Comparison of ENCODE assay signal across 33 cellular contexts in the genomic region with DNA sequence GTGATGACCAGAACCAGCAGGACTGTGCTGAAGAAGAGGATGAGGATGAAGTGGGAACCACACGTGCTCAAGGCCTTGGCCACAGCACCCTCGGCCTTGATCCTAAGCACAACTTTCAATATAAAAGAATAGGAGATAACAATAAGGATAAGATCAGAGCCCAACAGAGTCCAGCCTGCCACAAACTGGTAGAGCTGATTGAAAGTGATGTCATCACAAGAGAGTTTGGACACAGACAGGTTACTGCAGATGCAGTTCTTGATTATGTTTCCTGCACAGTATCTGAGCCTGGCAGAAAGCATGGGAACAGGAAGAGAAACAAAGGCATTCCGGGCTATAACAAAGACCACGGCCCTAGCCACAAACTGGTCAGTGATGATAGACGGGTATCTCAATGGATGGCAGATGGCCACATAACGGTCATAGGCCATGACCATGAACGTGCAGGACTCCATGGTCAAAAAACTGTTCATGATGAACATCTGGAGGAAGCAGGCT. TPM values are rescaled to one million over a fixed set of nuclear protein-coding genes. Genes with fewer than 3 reads are reported as not detected.
DNase-seq lines count a peak whose midpoint lies in the region; ATAC-seq, FAIRE-seq and TF ChIP-seq lines count a peak whose summit lies in the region.
"Had no signal": no experiment of that assay in that cellular context is flagged by ENCODE, and none has a peak within 500 bp of the region (broad histone marks: within the 10 kb centered on the region; RNA-seq: fewer than 3 reads in every experiment).

No MANE protein-coding gene starts in this region.

- no peaks in the 10 kb centered on the region for H4K20me1 ChIP-seq in HepG2 (ENCODE audit: insufficient read depth, low read length)
- H4K20me1 ChIP-seq: BLaER1 had no signal

- no peak overlapping the region for H3K9ac ChIP-seq in HepG2 (ENCODE audit: insufficient read depth, low read depth, low read length)
- H3K9ac ChIP-seq: BLaER1 had no signal

- POLR2A ChIA-PET in HepG2 (lab: Yijun Ruan, JAX): no interaction called here

- H3K27me3 ChIP-seq in HepG2 (ENCODE audit: control insufficient read depth in 1 of 2, insufficient read depth in 2 of 2, low read length in 2 of 2) (peaks cover 0 to 3% of the 10 kb centered on the region in 2 experiments; a peak in 2 of 5 replicates), right lobe of liver (no peaks in the 10 kb centered on the region)
- H3K27me3 ChIP-seq: BE2C, BLaER1 had no signal

- H3K36me3 Mint-ChIP-seq in neural crest cell (ENCODE audit: low read depth): no peaks in the 10 kb centered on the region
- H3K36me3 Mint-ChIP-seq: CD14-positive monocyte; CD4-positive, alpha-beta memory T cell; CD4-positive, CD25-positive, alpha-beta regulatory T cell; CD8-positive, alpha-beta memory T cell had no signal

- DNase-seq in HepG2 (ENCODE audit: low spot score) (no peak), right lobe of liver (no peak), OCI-M1 (lab: John Stamatoyannopoulos, UW) (peak; percentile 13), dermis microvascular lymphatic vessel endothelial cell (ENCODE audit: low read depth in 2 of 2) (peak; percentile 29 to 34), neural crest cell (ENCODE audit: low read depth, low spot score) (no peak)
- DNase-seq in effector CD8-positive, alpha-beta T cell (lab: John Stamatoyannopoulos, UW): no peak
- DNase-seq: 8988T; ACHN; BE2C; C1 segment of cervical spinal cord; CD4-positive, alpha-beta memory T cell; CD4-positive, CD25-positive, alpha-beta regulatory T cell; CD8-positive, alpha-beta memory T cell; COR-L47; DMS 273 treated with DMSO at 0.1 percent for 48 hours; DMS153; DMS53; DMS79; DND-41; EL; GDM1 had no signal

- H3K4me1 ChIP-seq in HepG2 (ENCODE audit: insufficient read depth, low read length): no peaks in the 10 kb centered on the region
- H3K4me1 ChIP-seq in right lobe of liver: no peaks in the 10 kb centered on the region
- H3K4me1 ChIP-seq: BE2C, BLaER1 had no signal

- H3K4me1 Mint-ChIP-seq in neural crest cell: no peaks in the 10 kb centered on the region
- H3K4me1 Mint-ChIP-seq: CD14-positive monocyte; CD4-positive, alpha-beta memory T cell; CD4-positive, CD25-positive, alpha-beta regulatory T cell; CD8-positive, alpha-beta memory T cell had no signal

- no peak for TF ChIP-seq RAD21 in HepG2 (CRISPR knock-in tag; IDR thresholded peaks at IDR 0.05)

- BruUV-seq in HepG2 (replicated peaks; lab: Mats Ljungman, UMichigan): no TSS peak

- no peak for FAIRE-seq in HepG2 (lab: Jason Lieb, UNC)
- FAIRE-seq: A204.1, GM12878, GM12892, GM18507 had no signal

- no peak for TF ChIP-seq EP300 in HepG2 (IDR thresholded peaks at IDR 0.05; ENCODE audit: low read depth in 2 of 2, low read length in 2 of 2)
- no peak for TF ChIP-seq EP300 in HepG2 (CRISPR knock-in tag; IDR thresholded peaks at IDR 0.05; ENCODE audit: borderline replicate concordance)

- peak overlapping the region; percentile 13 for H3K27ac Mint-ChIP-seq in neural crest cell (ENCODE audit: unreplicated experiment)
- H3K27ac Mint-ChIP-seq: CD4-positive, CD25-positive, alpha-beta regulatory T cell; CD8-positive, alpha-beta memory T cell had no signal

- WGBS in HepG2 (ENCODE audit: low lambda C conversion rate): 2% methylated on average over 6 of the region's 7 CpGs
- 59% methylated on average over 6 of the region's 7 CpGs for WGBS in right lobe of liver (ENCODE audit: insufficient coverage, low coverage, low lambda C conversion rate, missing lambda C conversion rate)

- TF ChIP-seq POLR2A in HepG2 (IDR thresholded peaks at IDR 0.05; ENCODE audit: insufficient read depth in 1 of 2, low read depth in 2 of 2, low read length in 2 of 2) (no peak), right lobe of liver (IDR thresholded peaks at IDR 0.05) (no peak)

- H3K4me3 Mint-ChIP-seq in neural crest cell: no peak overlapping the region
- H3K4me3 Mint-ChIP-seq: CD14-positive monocyte; CD4-positive, alpha-beta memory T cell; CD4-positive, CD25-positive, alpha-beta regulatory T cell; CD8-positive, alpha-beta memory T cell had no signal

- TF ChIP-seq CTCF in HepG2 (CRISPR knock-in tag; IDR thresholded peaks at IDR 0.05) (no peak), right lobe of liver (IDR thresholded peaks at IDR 0.05) (no peak), neural crest cell (conservative IDR thresholded peaks at IDR 0.05) (no peak)

- no peak overlapping the region for H3K4me3 ChIP-seq in HepG2 (replicated peaks in 1 of 3; ENCODE audit: insufficient read depth in 1 of 3, low read depth in 2 of 3, low read length in 3 of 3)
- H3K4me3 ChIP-seq in right lobe of liver: no peak overlapping the region
- H3K4me3 ChIP-seq: BLaER1, GM12878 had no signal

- H3K36me3 ChIP-seq in HepG2 (replicated peaks in 1 of 2; ENCODE audit: control insufficient read depth in 1 of 2, insufficient read depth in 2 of 2, low read length in 2 of 2): no peaks in the 10 kb centered on the region
- H3K36me3 ChIP-seq in right lobe of liver: no peaks in the 10 kb centered on the region
- H3K36me3 ChIP-seq: BE2C, BLaER1 had no signal

- in situ Hi-C loops in HepG2 (cut with HindIII; ENCODE audit: extremely low pct_ligation_motif_present, low pct_unique_long_range_greater_than_20kb): no loop called here

- no peak overlapping the region for H3K27ac ChIP-seq in HepG2 (ENCODE audit: extremely low read length, insufficient read depth, low read length)
- no peak overlapping the region for H3K27ac ChIP-seq in right lobe of liver
- H3K27ac ChIP-seq: BLaER1 had no signal

- no peak overlapping the region for H2AFZ ChIP-seq in HepG2 (ENCODE audit: low read length)

- H3K9me3 ChIP-seq in HepG2 (ENCODE audit: low read length): no peaks in the 10 kb centered on the region
- H3K9me3 ChIP-seq in right lobe of liver: no peaks in the 10 kb centered on the region
- H3K9me3 ChIP-seq: BE2C, BLaER1 had no signal

- intact Hi-C loops in HepG2 (cut with micrococcal nuclease; ENCODE audit: unreplicated experiment) (no loop called here), right lobe of liver (cut with DNase I) (no loop called here)

- H3K27me3 Mint-ChIP-seq in neural crest cell (ENCODE audit: low read depth): peaks cover 14% of the 10 kb centered on the region

- CTCF ChIA-PET in HepG2 (lab: Yijun Ruan, JAX; ENCODE audit: low intra/inter-chr PET ratio, low total read pairs): no interaction called here

- no peaks in the 10 kb centered on the region for H3K9me3 Mint-ChIP-seq in neural crest cell
- H3K9me3 Mint-ChIP-seq: CD4-positive, CD25-positive, alpha-beta regulatory T cell; CD8-positive, alpha-beta memory T cell had no signal

- H3K79me2 ChIP-seq in HepG2 (ENCODE audit: insufficient read depth, low read length): no peaks in the 10 kb centered on the region

- ATAC-seq in HepG2 (no peak), right lobe of liver (no peak), HG03460 (IDR thresholded peaks at IDR 0.05; ENCODE audit: unreplicated experiment) (no peak), GM19463 (IDR thresholded peaks at IDR 0.05; ENCODE audit: unreplicated experiment) (no peak)
- ATAC-seq: GM12878 had no signal

- H3K4me2 ChIP-seq in HepG2 (ENCODE audit: low read depth, low read length): no peak overlapping the region
- H3K4me2 ChIP-seq: BLaER1 had no signal

RNA-seq across cellular contexts. Expression of a gene that starts 4.5 kb away (rescaled TPM):
- total RNA-seq in HepG2 (2016; rRNA removed; fragmentation: Illumina TruSeq; extraction: Trizol) (not detected in 2 replicates), right lobe of liver (under 1 TPM in 1 of 6 experiments, not detected in 5; 0.04 TPM), dermis microvascular lymphatic vessel endothelial cell (not detected in 2 replicates), neural crest cell (0.25 and 0.26 TPM in 2 replicates)
- total RNA-seq in HepG2 (2016; cell fraction: cytosol; rRNA removed; fragmentation: Illumina TruSeq; extraction: Trizol; ENCODE audit: low read depth): not detected in 2 replicates
- not detected in 2 replicates for total RNA-seq in HepG2 (2016; cell fraction: insoluble cytoplasmic fraction; rRNA removed; fragmentation: Illumina TruSeq; extraction: Trizol)
- total RNA-seq in HepG2 (2016; cell fraction: membrane; rRNA removed; fragmentation: Illumina TruSeq; extraction: Trizol): not detected in 2 replicates
- total RNA-seq in HepG2 (2016; cell fraction: nucleus; rRNA removed; fragmentation: Illumina TruSeq; extraction: Trizol): not detected in 2 replicates
- not detected in 2 replicates for polyA plus RNA-seq in HepG2 (2011; rRNA removed)
- polyA plus RNA-seq in HepG2 (2011; cell fraction: cytosol; rRNA removed): not detected in 2 replicates
- polyA plus RNA-seq in HepG2 (2011; cell fraction: nucleus; rRNA removed): not detected in 2 replicates
- not detected in 2 replicates for polyA plus RNA-seq in HepG2 (2012)
- not detected in 2 replicates for polyA plus RNA-seq in HepG2 (2016; cell fraction: cytosol; fragmentation: Illumina TruSeq; extraction: Trizol; ENCODE audit: low read depth)
- not detected in 2 replicates for polyA plus RNA-seq in HepG2 (2016; cell fraction: insoluble cytoplasmic fraction; fragmentation: Illumina TruSeq; extraction: Trizol; ENCODE audit: low read depth)
- not detected in 2 replicates for polyA plus RNA-seq in HepG2 (2016; cell fraction: membrane; fragmentation: Illumina TruSeq; extraction: Trizol; ENCODE audit: low read depth)
- not detected in 2 replicates for polyA plus RNA-seq in HepG2 (2016; cell fraction: nucleus; fragmentation: Illumina TruSeq; extraction: Trizol; ENCODE audit: insufficient read depth, low read depth)
- not detected in 2 replicates for polyA minus RNA-seq in HepG2 (2011; rRNA and poly(A)+ RNA removed; ENCODE audit: low replicate concordance)
- polyA minus RNA-seq in HepG2 (2011; cell fraction: cytosol; rRNA and poly(A)+ RNA removed): not detected in 2 replicates
- polyA minus RNA-seq in HepG2 (2011; cell fraction: nucleus; rRNA and poly(A)+ RNA removed): 0.12 TPM in 1 of 2 replicates, not detected in the other
- total RNA-seq: A673; CD4-positive, alpha-beta memory T cell; CD4-positive, CD25-positive, alpha-beta regulatory T cell; CD8-positive, alpha-beta memory T cell; Daoy; G401; GM12878 had no signal
- polyA plus RNA-seq: AG04450; CD14-positive monocyte; CD4-positive, alpha-beta memory T cell; CD4-positive, CD25-positive, alpha-beta regulatory T cell; CD8-positive, alpha-beta memory T cell; GM12878 had no signal

RNA-seq across cellular contexts. Expression of a gene that starts 15.5 kb away (rescaled TPM):
- total RNA-seq in HepG2 (2016; rRNA removed; fragmentation: Illumina TruSeq; extraction: Trizol) (not detected in 2 replicates), right lobe of liver (not detected), dermis microvascular lymphatic vessel endothelial cell (not detected in 2 replicates), neural crest cell (0.30 TPM in 1 of 2 replicates, not detected in the other)
- not detected in 2 replicates for total RNA-seq in HepG2 (2016; cell fraction: cytosol; rRNA removed; fragmentation: Illumina TruSeq; extraction: Trizol; ENCODE audit: low read depth)
- total RNA-seq in HepG2 (2016; cell fraction: insoluble cytoplasmic fraction; rRNA removed; fragmentation: Illumina TruSeq; extraction: Trizol): not detected in 2 replicates
- total RNA-seq in HepG2 (2016; cell fraction: membrane; rRNA removed; fragmentation: Illumina TruSeq; extraction: Trizol): not detected in 2 replicates
- not detected in 2 replicates for total RNA-seq in HepG2 (2016; cell fraction: nucleus; rRNA removed; fragmentation: Illumina TruSeq; extraction: Trizol)
- polyA plus RNA-seq in HepG2 (2011; rRNA removed): not detected in 2 replicates
- not detected in 2 replicates for polyA plus RNA-seq in HepG2 (2011; cell fraction: cytosol; rRNA removed)
- polyA plus RNA-seq in HepG2 (2011; cell fraction: nucleus; rRNA removed): not detected in 2 replicates
- not detected in 2 replicates for polyA plus RNA-seq in HepG2 (2012)
- not detected in 2 replicates for polyA plus RNA-seq in HepG2 (2016; cell fraction: cytosol; fragmentation: Illumina TruSeq; extraction: Trizol; ENCODE audit: low read depth)
- not detected in 2 replicates for polyA plus RNA-seq in HepG2 (2016; cell fraction: insoluble cytoplasmic fraction; fragmentation: Illumina TruSeq; extraction: Trizol; ENCODE audit: low read depth)
- not detected in 2 replicates for polyA plus RNA-seq in HepG2 (2016; cell fraction: membrane; fragmentation: Illumina TruSeq; extraction: Trizol; ENCODE audit: low read depth)
- polyA plus RNA-seq in HepG2 (2016; cell fraction: nucleus; fragmentation: Illumina TruSeq; extraction: Trizol; ENCODE audit: insufficient read depth, low read depth): not detected in 2 replicates
- polyA minus RNA-seq in HepG2 (2011; rRNA and poly(A)+ RNA removed; ENCODE audit: low replicate concordance): not detected in 2 replicates
- polyA minus RNA-seq in HepG2 (2011; cell fraction: cytosol; rRNA and poly(A)+ RNA removed): not detected in 2 replicates
- polyA minus RNA-seq in HepG2 (2011; cell fraction: nucleus; rRNA and poly(A)+ RNA removed): not detected in 2 replicates
- total RNA-seq: A673; CD4-positive, alpha-beta memory T cell; CD4-positive, CD25-positive, alpha-beta regulatory T cell; CD8-positive, alpha-beta memory T cell; Daoy; G401; GM12878 had no signal
- polyA plus RNA-seq: AG04450; CD14-positive monocyte; CD4-positive, alpha-beta memory T cell; CD4-positive, CD25-positive, alpha-beta regulatory T cell; CD8-positive, alpha-beta memory T cell; GM12878 had no signal

RNA-seq across cellular contexts. Expression of a gene that starts 28.3 kb away (rescaled TPM):
- not detected in 2 replicates for total RNA-seq in HepG2 (2016; rRNA removed; fragmentation: Illumina TruSeq; extraction: Trizol)
- not detected in 2 replicates for total RNA-seq in HepG2 (2016; cell fraction: cytosol; rRNA removed; fragmentation: Illumina TruSeq; extraction: Trizol; ENCODE audit: low read depth)
- not detected in 2 replicates for total RNA-seq in HepG2 (2016; cell fraction: insoluble cytoplasmic fraction; rRNA removed; fragmentation: Illumina TruSeq; extraction: Trizol)
- not detected in 2 replicates for total RNA-seq in HepG2 (2016; cell fraction: membrane; rRNA removed; fragmentation: Illumina TruSeq; extraction: Trizol)
- total RNA-seq in HepG2 (2016; cell fraction: nucleus; rRNA removed; fragmentation: Illumina TruSeq; extraction: Trizol): 0.03 TPM in 1 of 2 replicates, not detected in the other
- not detected in 2 replicates for polyA plus RNA-seq in HepG2 (2011; rRNA removed)
- not detected in 2 replicates for polyA plus RNA-seq in HepG2 (2011; cell fraction: cytosol; rRNA removed)
- polyA plus RNA-seq in HepG2 (2011; cell fraction: nucleus; rRNA removed): not detected in 2 replicates
- not detected in 2 replicates for polyA plus RNA-seq in HepG2 (2012)
- polyA plus RNA-seq in HepG2 (2016; cell fraction: cytosol; fragmentation: Illumina TruSeq; extraction: Trizol; ENCODE audit: low read depth): not detected in 2 replicates
- not detected in 2 replicates for polyA plus RNA-seq in HepG2 (2016; cell fraction: insoluble cytoplasmic fraction; fragmentation: Illumina TruSeq; extraction: Trizol; ENCODE audit: low read depth)
- polyA plus RNA-seq in HepG2 (2016; cell fraction: membrane; fragmentation: Illumina TruSeq; extraction: Trizol; ENCODE audit: low read depth): not detected in 2 replicates
- polyA plus RNA-seq in HepG2 (2016; cell fraction: nucleus; fragmentation: Illumina TruSeq; extraction: Trizol; ENCODE audit: insufficient read depth, low read depth): not detected in 2 replicates
- polyA minus RNA-seq in HepG2 (2011; rRNA and poly(A)+ RNA removed; ENCODE audit: low replicate concordance): not detected in 2 replicates
- polyA minus RNA-seq in HepG2 (2011; cell fraction: cytosol; rRNA and poly(A)+ RNA removed): not detected in 2 replicates
- 0.13 and 0.25 TPM in 2 replicates for polyA minus RNA-seq in HepG2 (2011; cell fraction: nucleus; rRNA and poly(A)+ RNA removed)
- not detected for total RNA-seq in right lobe of liver
- total RNA-seq in dermis microvascular lymphatic vessel endothelial cell: not detected in 2 replicates
- total RNA-seq in neural crest cell: 0.14 and 0.16 TPM in 2 replicates
- total RNA-seq: CD4-positive, alpha-beta memory T cell; CD4-positive, CD25-positive, alpha-beta regulatory T cell; CD8-positive, alpha-beta memory T cell; G401; GM12878 had no signal
- polyA plus RNA-seq: AG04450; CD14-positive monocyte; CD4-positive, alpha-beta memory T cell; CD4-positive, CD25-positive, alpha-beta regulatory T cell; CD8-positive, alpha-beta memory T cell; GM12878 had no signal

RNA-seq across cellular contexts. Expression of a gene that starts 34.0 kb away (rescaled TPM):
- total RNA-seq in HepG2 (2016; rRNA removed; fragmentation: Illumina TruSeq; extraction: Trizol) (not detected in 2 replicates), right lobe of liver (not detected), dermis microvascular lymphatic vessel endothelial cell (not detected in 2 replicates), neural crest cell (not detected in 2 replicates)
- total RNA-seq in HepG2 (2016; cell fraction: cytosol; rRNA removed; fragmentation: Illumina TruSeq; extraction: Trizol; ENCODE audit: low read depth): not detected in 2 replicates
- total RNA-seq in HepG2 (2016; cell fraction: insoluble cytoplasmic fraction; rRNA removed; fragmentation: Illumina TruSeq; extraction: Trizol): not detected in 2 replicates
- total RNA-seq in HepG2 (2016; cell fraction: membrane; rRNA removed; fragmentation: Illumina TruSeq; extraction: Trizol): not detected in 2 replicates
- total RNA-seq in HepG2 (2016; cell fraction: nucleus; rRNA removed; fragmentation: Illumina TruSeq; extraction: Trizol): not detected in 2 replicates
- polyA plus RNA-seq in HepG2 (2011; rRNA removed): not detected in 2 replicates
- not detected in 2 replicates for polyA plus RNA-seq in HepG2 (2011; cell fraction: cytosol; rRNA removed)
- polyA plus RNA-seq in HepG2 (2011; cell fraction: nucleus; rRNA removed): not detected in 2 replicates
- polyA plus RNA-seq in HepG2 (2012): not detected in 2 replicates
- not detected in 2 replicates for polyA plus RNA-seq in HepG2 (2016; cell fraction: cytosol; fragmentation: Illumina TruSeq; extraction: Trizol; ENCODE audit: low read depth)
- not detected in 2 replicates for polyA plus RNA-seq in HepG2 (2016; cell fraction: insoluble cytoplasmic fraction; fragmentation: Illumina TruSeq; extraction: Trizol; ENCODE audit: low read depth)
- polyA plus RNA-seq in HepG2 (2016; cell fraction: membrane; fragmentation: Illumina TruSeq; extraction: Trizol; ENCODE audit: low read depth): not detected in 2 replicates
- polyA plus RNA-seq in HepG2 (2016; cell fraction: nucleus; fragmentation: Illumina TruSeq; extraction: Trizol; ENCODE audit: insufficient read depth, low read depth): not detected in 2 replicates
- polyA minus RNA-seq in HepG2 (2011; rRNA and poly(A)+ RNA removed; ENCODE audit: low replicate concordance): not detected in 2 replicates
- not detected in 2 replicates for polyA minus RNA-seq in HepG2 (2011; cell fraction: cytosol; rRNA and poly(A)+ RNA removed)
- not detected in 2 replicates for polyA minus RNA-seq in HepG2 (2011; cell fraction: nucleus; rRNA and poly(A)+ RNA removed)
- total RNA-seq: A673; CD4-positive, alpha-beta memory T cell; CD4-positive, CD25-positive, alpha-beta regulatory T cell; CD8-positive, alpha-beta memory T cell; Daoy; G401; GM12878 had no signal
- polyA plus RNA-seq: AG04450; CD14-positive monocyte; CD4-positive, alpha-beta memory T cell; CD4-positive, CD25-positive, alpha-beta regulatory T cell; CD8-positive, alpha-beta memory T cell; GM12878 had no signal

Comparison
In these comparisons a context has a peak if more than half of its experiments do, and no peak if none do; other contexts are left out.
1. DNase-seq: peak in OCI-M1 (single experiment) and dermis microvascular lymphatic vessel endothelial cell (2 of 2); none in HepG2 (single experiment), right lobe of liver (0 of 3), neural crest cell (single experiment) and effector CD8-positive, alpha-beta T cell (single experiment).